13 cellular contexts compared by ENCODE assay signal in the genomic region with DNA sequence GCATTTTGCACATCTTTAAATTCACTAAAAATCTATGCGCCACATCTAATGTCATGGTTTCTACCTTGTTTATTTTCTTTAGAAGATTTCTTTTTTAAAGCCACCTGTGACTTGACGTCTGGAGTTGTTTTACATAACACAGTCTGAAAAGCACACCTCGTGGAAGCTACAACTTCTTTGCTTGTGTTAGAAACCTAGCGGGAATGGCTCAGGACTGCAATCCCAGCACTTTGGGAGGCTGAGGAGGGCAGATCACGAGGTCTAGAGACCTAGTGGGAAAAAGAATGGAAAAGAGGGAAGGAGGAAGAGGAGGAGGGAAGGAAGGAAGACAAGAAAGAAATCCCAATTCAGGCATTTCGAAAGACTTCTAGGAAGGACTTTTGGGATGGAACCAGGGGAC.
DNase-seq lines count a peak whose midpoint lies in the region; ATAC-seq and TF ChIP-seq lines count a peak whose summit lies in the region.
"Had no signal": no experiment of that assay in that cellular context is flagged by ENCODE, and none has a peak within 500 bp of the region (broad histone marks: within the 10 kb centered on the region; RNA-seq: fewer than 3 reads in every experiment).

No MANE protein-coding gene starts in this region.

- H3K27me3 ChIP-seq in ascending aorta (no peaks in the 10 kb centered on the region), thoracic aorta (replicated peaks; ENCODE audit: insufficient read depth) (no peaks in the 10 kb centered on the region)

- H3K4me3 ChIP-seq in ascending aorta (no peak overlapping the region), fibroblast of the aortic adventitia (ENCODE audit: low read depth, low read length) (no peak overlapping the region), thoracic aorta (peak overlapping the region; percentile 39)

- ATAC-seq in thoracic aorta (ENCODE audit: insufficient number of reproducible peaks, low FRiP score, low read depth) (no peak), HG03159 (IDR thresholded peaks at IDR 0.05; ENCODE audit: unreplicated experiment) (no peak), GM21526 (IDR thresholded peaks at IDR 0.05; ENCODE audit: low FRiP score, unreplicated experiment) (no peak)

- peak overlapping the region; percentile 79 for H3K4me3 Mint-ChIP-seq in neural crest cell
- H3K4me3 Mint-ChIP-seq: activated CD4-positive, alpha-beta memory T cell treated with anti-CD3 and anti-CD28 coated beads, Interleukin-2, amount 10 ng/mL, durations not matched to agents 7 days and 5 days had no signal

- H3K27ac ChIP-seq in ascending aorta (peak overlapping the region; percentile 83 to 88), thoracic aorta (peak overlapping the region; percentile 76 to 92)

- H3K4me1 ChIP-seq in ascending aorta (peaks cover 0 to 33% of the 10 kb centered on the region in 2 donors), thoracic aorta (ENCODE audit: control insufficient read depth in 1 of 2, low read depth in 2 of 2) (peaks cover 16 to 31% of the 10 kb centered on the region in 2 donors)

- H3K9me3 ChIP-seq in ascending aorta (no peaks in the 10 kb centered on the region), thoracic aorta (no peaks in the 10 kb centered on the region)

- H3K36me3 Mint-ChIP-seq in neural crest cell (ENCODE audit: low read depth) = no peaks in the 10 kb centered on the region

- peaks cover 27% of the 10 kb centered on the region for H3K4me1 Mint-ChIP-seq in neural crest cell

- H3K27me3 Mint-ChIP-seq in neural crest cell (ENCODE audit: low read depth) = no peaks in the 10 kb centered on the region

- no peak overlapping the region for H3K27ac Mint-ChIP-seq in neural crest cell (ENCODE audit: unreplicated experiment)
- H3K27ac Mint-ChIP-seq: activated CD4-positive, alpha-beta memory T cell treated with anti-CD3 and anti-CD28 coated beads, Interleukin-2, amount 10 ng/mL, durations not matched to agents 7 days and 5 days; activated T-helper 2 cell treated with anti-CD3 and anti-CD28 coated beads, Interferon-gamma antibody, Interleukin-2, Interleukin-4, amounts not matched to agents 10 μg/mL and 5 μg/mL and 100 μg/mL, durations not matched to agents 14 hours and 24 hours and 36 hours had no signal

- TF ChIP-seq CTCF in ascending aorta (IDR thresholded peaks at IDR 0.05) = no peak
- no peak for TF ChIP-seq CTCF in fibroblast of the aortic adventitia (IDR thresholded peaks at IDR 0.05; ENCODE audit: insufficient read depth, low read length)
- TF ChIP-seq CTCF in neural crest cell (conservative IDR thresholded peaks at IDR 0.05) = no peak
- TF ChIP-seq CTCF in thoracic aorta (IDR thresholded peaks at IDR 0.05) = no peak

- intact Hi-C loops in ascending aorta (cut with DNase I) = loop anchor here (2.0 to 5.0 kb wide), 2 partner anchors 75 to 264 kb away; no protein-coding TSS in a partner anchor

- no peaks in the 10 kb centered on the region for H3K36me3 ChIP-seq in ascending aorta
- no peaks in the 10 kb centered on the region for H3K36me3 ChIP-seq in thoracic aorta

- no peak for DNase-seq in ascending aorta (ENCODE audit: low spot score in 2 of 2)
- DNase-seq in fibroblast of the aortic adventitia (ENCODE audit: low read depth) = peak; percentile 7
- DNase-seq in neural crest cell (ENCODE audit: low read depth, low spot score) = no peak
- DNase-seq in thoracic aorta (ENCODE audit: low spot score) = no peak
- DNase-seq in iPS-NIHi11 (ENCODE audit: low spot score) = no peak
- DNase-seq in 8988T = no peak
- DNase-seq: activated CD4-positive, alpha-beta memory T cell treated with anti-CD3 and anti-CD28 coated beads, Interleukin-2, amount 10 ng/mL, durations not matched to agents 7 days and 5 days; DND-41; NCI-H82; T-helper 9 cell had no signal

- peaks cover 3% of the 10 kb centered on the region for H3K9me3 Mint-ChIP-seq in neural crest cell
- H3K9me3 Mint-ChIP-seq: activated T-helper 2 cell treated with anti-CD3 and anti-CD28 coated beads, Interferon-gamma antibody, Interleukin-2, Interleukin-4, amounts not matched to agents 10 μg/mL and 5 μg/mL and 100 μg/mL, durations not matched to agents 14 hours and 24 hours and 36 hours had no signal
